In the genomic region with DNA sequence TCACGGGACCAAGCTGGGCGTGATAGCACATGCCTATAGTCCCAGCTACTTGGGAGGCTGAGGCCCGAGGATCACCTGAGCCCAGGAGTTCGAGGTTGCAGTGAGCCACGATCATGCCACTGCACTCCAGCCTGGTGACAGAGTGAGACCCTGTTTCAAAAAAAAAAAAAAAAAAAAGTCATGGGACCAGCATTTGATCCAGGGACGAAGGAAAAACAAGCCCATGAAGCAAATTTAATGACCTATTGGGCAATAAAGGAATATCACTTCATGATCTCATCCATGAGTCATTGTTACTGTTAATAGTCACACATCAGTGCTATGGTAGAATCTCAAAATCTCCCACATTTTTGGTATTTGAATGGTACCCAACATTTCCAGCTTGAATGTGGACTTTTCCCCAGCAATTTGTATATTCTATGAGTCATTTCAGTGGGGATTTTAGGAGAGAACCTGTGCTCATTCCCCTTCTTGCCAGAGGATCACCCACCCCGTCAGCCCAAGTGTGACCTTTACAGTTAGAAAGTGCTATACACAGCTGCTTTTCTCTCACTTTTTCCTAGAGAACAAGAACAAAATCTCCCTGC, we compare ENCODE assay signal across 8 cellular contexts. TPM values are rescaled to one million over a fixed set of nuclear protein-coding genes. Genes with fewer than 3 reads are reported as not detected.
DNase-seq lines count a peak whose midpoint lies in the region; ATAC-seq and TF ChIP-seq lines count a peak whose summit lies in the region.

No MANE protein-coding gene starts in this region.

- H4K5ac ChIP-seq in mesendoderm (ENCODE audit: low read length), result no peak overlapping the region

- no peak overlapping the region for H2BK15ac ChIP-seq in mesendoderm (replicated peaks; ENCODE audit: low read depth)

- POLR2A ChIA-PET in CD4-positive, alpha-beta T cell (lab: Charles Lee), result interaction anchor here (1.3 to 12.0 kb wide), 2 partner anchors 28 to 88 kb away, joined by 4 to 195 read pairs; partner anchors contain the start of genes MRPL18, TCP1 and WTAP

- H3K4me1 Mint-ChIP-seq in CD4-positive, alpha-beta T cell (ENCODE audit: low read depth), result no peaks in the 10 kb centered on the region

- H2AK5ac ChIP-seq in mesendoderm (ENCODE audit: low read length), result no peak overlapping the region

- CTCF ChIA-PET in CD4-positive, alpha-beta T cell (lab: Charles Lee), result no interaction called here

- H3K27ac ChIP-seq in liver (ENCODE audit: low read depth in 1 of 2, low read length in 2 of 2), result peak overlapping the region; percentile 81 to 92
- no peak overlapping the region for H3K27ac ChIP-seq in CD4-positive, alpha-beta T cell (ENCODE audit: low read depth, low read length)
- H3K27ac ChIP-seq in mesendoderm (ENCODE audit: low read depth, low read length), result no peak overlapping the region

- no peak overlapping the region for H3K18ac ChIP-seq in mesendoderm (ENCODE audit: low read length)

- no peak overlapping the region for H3K23ac ChIP-seq in mesendoderm (ENCODE audit: low read length)

- H3K9me3 Mint-ChIP-seq in CD4-positive, alpha-beta T cell, result no peaks in the 10 kb centered on the region

- H3K79me1 ChIP-seq in mesendoderm (ENCODE audit: low read length), result no peaks in the 10 kb centered on the region

- 72% methylated on average over 7 of the region's 7 CpGs for WGBS in liver
- WGBS in mesendoderm (ENCODE audit: extremely low coverage, insufficient coverage, low lambda C conversion rate), result no CpG with 5 or more reads among the region's 7 CpGs

- H3K79me2 ChIP-seq in mesendoderm (ENCODE audit: control insufficient read depth, insufficient read depth, low read length), result no peaks in the 10 kb centered on the region

- intact Hi-C loops in CD4-positive, alpha-beta T cell (cut with DNase I, micrococcal nuclease), result no loop called here

- TF ChIP-seq CTCF in liver (IDR thresholded peaks at IDR 0.05; ENCODE audit: low read depth, low read length, missing input control), result no peak
- no peak for TF ChIP-seq CTCF in CD4-positive, alpha-beta T cell (IDR thresholded peaks at IDR 0.05)

- H3K36me3 Mint-ChIP-seq in CD4-positive, alpha-beta T cell (ENCODE audit: low read depth), result no peaks in the 10 kb centered on the region

- no peaks in the 10 kb centered on the region for H3K27me3 Mint-ChIP-seq in CD4-positive, alpha-beta T cell

- H3K4me1 ChIP-seq in liver (ENCODE audit: control insufficient read depth in 4 of 4, insufficient read depth in 4 of 4, low read length in 3 of 4) (peaks cover 0 to 6% (median 1%) of the 10 kb centered on the region in 4 donors), mesendoderm (ENCODE audit: control insufficient read depth, low read depth, low read length) (no peaks in the 10 kb centered on the region)

- no peak overlapping the region for H3K4ac ChIP-seq in mesendoderm (ENCODE audit: low read depth, low read length)

- H3K9ac ChIP-seq in liver (ENCODE audit: low read depth in 1 of 2, low read length in 2 of 2) (peak overlapping the region; percentile 22 to 23), mesendoderm (ENCODE audit: low read length) (no peak overlapping the region)

- H3K56ac ChIP-seq in mesendoderm (ENCODE audit: low read length), result no peak overlapping the region

- ATAC-seq in HG03460 (IDR thresholded peaks at IDR 0.05; ENCODE audit: unreplicated experiment), result no peak
- ATAC-seq in CD4-positive, alpha-beta T cell (ENCODE audit: poor library complexity), result no peak

- no peak overlapping the region for H3K4me3 ChIP-seq in liver (ENCODE audit: low read depth in 1 of 3, low read length in 3 of 3)
- H3K4me3 ChIP-seq in mesendoderm (ENCODE audit: low read length), result no peak overlapping the region

- H2BK120ac ChIP-seq in mesendoderm (ENCODE audit: low read depth, low read length), result no peak overlapping the region

- no peak overlapping the region for H3K4me3 Mint-ChIP-seq in CD4-positive, alpha-beta T cell

- H3K36me3 ChIP-seq in liver (ENCODE audit: control insufficient read depth in 4 of 4, insufficient read depth in 3 of 4, low read depth in 1 of 4, low read length in 3 of 4) (peaks cover 0 to 3% (median 0%) of the 10 kb centered on the region in 4 donors), mesendoderm (ENCODE audit: control insufficient read depth, insufficient read depth, low read length) (no peaks in the 10 kb centered on the region)

- H3K27me3 ChIP-seq in liver (ENCODE audit: control insufficient read depth in 4 of 4, insufficient read depth in 4 of 4, low read length in 3 of 4) (no peaks in the 10 kb centered on the region), mesendoderm (ENCODE audit: insufficient read depth, low read length, poor library complexity) (no peaks in the 10 kb centered on the region)
- H3K27me3 ChIP-seq in CD4-positive, alpha-beta T cell (ENCODE audit: control insufficient read depth, insufficient read depth, low read length), result no peaks in the 10 kb centered on the region

- no peak overlapping the region for H4K8ac ChIP-seq in mesendoderm (ENCODE audit: low read depth, low read length)

- no peak overlapping the region for H3K4me2 ChIP-seq in mesendoderm (ENCODE audit: low read length)

- TF ChIP-seq RAD21 in liver (IDR thresholded peaks at IDR 0.05), result no peak

- no peaks in the 10 kb centered on the region for H3K9me3 ChIP-seq in liver (ENCODE audit: control insufficient read depth in 4 of 4, low read length in 3 of 4)
- H3K9me3 ChIP-seq in CD4-positive, alpha-beta T cell (ENCODE audit: control insufficient read depth, low read length), result no peaks in the 10 kb centered on the region

- H3K27ac Mint-ChIP-seq in CD4-positive, alpha-beta T cell, result no peak overlapping the region

- DNase-seq in stimulated activated CD4-positive, alpha-beta T cell treated with anti-CD3 and anti-CD28 coated beads, Interleukin-15, amount 100 ng/mL, for 24 hours, result peak; percentile 26
- no peak for DNase-seq in stimulated activated CD4-positive, alpha-beta T cell treated with anti-CD3 and anti-CD28 coated beads, Interleukin-4, amount 100 ng/mL, for 4 hours
- DNase-seq in brain pericyte (ENCODE audit: low read depth, low spot score), result peak; percentile 51
- no peak for DNase-seq in CD4-positive, alpha-beta T cell
- DNase-seq in mesendoderm, result no peak
- no peak for DNase-seq in NCI-H2029 (lab: John Stamatoyannopoulos, UW)

- no peak overlapping the region for H2BK5ac ChIP-seq in mesendoderm (ENCODE audit: low read length)

TF ChIP-seq in liver, 16 proteins besides CTCF, POLR2A, EP300 and RAD21 (continues in another document):
- no peak for TF ChIP-seq FOXA1 (IDR thresholded peaks at IDR 0.05)
- no peak for TF ChIP-seq EGR1 (IDR thresholded peaks at IDR 0.05; ENCODE audit: low read depth in 2 of 2)
- no peak for TF ChIP-seq HNF4G (IDR thresholded peaks at IDR 0.05)
- TF ChIP-seq JUND (IDR thresholded peaks at IDR 0.05), result peak; percentile 96 to 99
- TF ChIP-seq RXRA (IDR thresholded peaks at IDR 0.05), result peak in 1 of 2 donors; percentile 52
- TF ChIP-seq, protein P1, sequence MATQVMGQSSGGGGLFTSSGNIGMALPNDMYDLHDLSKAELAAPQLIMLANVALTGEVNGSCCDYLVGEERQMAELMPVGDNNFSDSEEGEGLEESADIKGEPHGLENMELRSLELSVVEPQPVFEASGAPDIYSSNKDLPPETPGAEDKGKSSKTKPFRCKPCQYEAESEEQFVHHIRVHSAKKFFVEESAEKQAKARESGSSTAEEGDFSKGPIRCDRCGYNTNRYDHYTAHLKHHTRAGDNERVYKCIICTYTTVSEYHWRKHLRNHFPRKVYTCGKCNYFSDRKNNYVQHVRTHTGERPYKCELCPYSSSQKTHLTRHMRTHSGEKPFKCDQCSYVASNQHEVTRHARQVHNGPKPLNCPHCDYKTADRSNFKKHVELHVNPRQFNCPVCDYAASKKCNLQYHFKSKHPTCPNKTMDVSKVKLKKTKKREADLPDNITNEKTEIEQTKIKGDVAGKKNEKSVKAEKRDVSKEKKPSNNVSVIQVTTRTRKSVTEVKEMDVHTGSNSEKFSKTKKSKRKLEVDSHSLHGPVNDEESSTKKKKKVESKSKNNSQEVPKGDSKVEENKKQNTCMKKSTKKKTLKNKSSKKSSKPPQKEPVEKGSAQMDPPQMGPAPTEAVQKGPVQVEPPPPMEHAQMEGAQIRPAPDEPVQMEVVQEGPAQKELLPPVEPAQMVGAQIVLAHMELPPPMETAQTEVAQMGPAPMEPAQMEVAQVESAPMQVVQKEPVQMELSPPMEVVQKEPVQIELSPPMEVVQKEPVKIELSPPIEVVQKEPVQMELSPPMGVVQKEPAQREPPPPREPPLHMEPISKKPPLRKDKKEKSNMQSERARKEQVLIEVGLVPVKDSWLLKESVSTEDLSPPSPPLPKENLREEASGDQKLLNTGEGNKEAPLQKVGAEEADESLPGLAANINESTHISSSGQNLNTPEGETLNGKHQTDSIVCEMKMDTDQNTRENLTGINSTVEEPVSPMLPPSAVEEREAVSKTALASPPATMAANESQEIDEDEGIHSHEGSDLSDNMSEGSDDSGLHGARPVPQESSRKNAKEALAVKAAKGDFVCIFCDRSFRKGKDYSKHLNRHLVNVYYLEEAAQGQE (IDR thresholded peaks at IDR 0.05), result peak; percentile 28
- TF ChIP-seq, protein P2, sequence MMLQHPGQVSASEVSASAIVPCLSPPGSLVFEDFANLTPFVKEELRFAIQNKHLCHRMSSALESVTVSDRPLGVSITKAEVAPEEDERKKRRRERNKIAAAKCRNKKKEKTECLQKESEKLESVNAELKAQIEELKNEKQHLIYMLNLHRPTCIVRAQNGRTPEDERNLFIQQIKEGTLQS (IDR thresholded peaks at IDR 0.05), result peak; percentile 85
- TF ChIP-seq SP1 (IDR thresholded peaks at IDR 0.05), result no peak
- no peak for TF ChIP-seq GABPA (IDR thresholded peaks at IDR 0.05 in 1 of 2, conservative IDR thresholded peaks at IDR 0.05 in 1 of 2)
- TF ChIP-seq YY1 (IDR thresholded peaks at IDR 0.05), result peak; percentile 36
- TF ChIP-seq HNF4A (conservative IDR thresholded peaks at IDR 0.05), result peak; percentile 27 to 53
- no peak for TF ChIP-seq MAX (IDR thresholded peaks at IDR 0.05)
- TF ChIP-seq NR2F2 (IDR thresholded peaks at IDR 0.05), result no peak

RNA-seq across cellular contexts. Expression of gene SOD2, which starts 8.5 kb away (rescaled TPM):
- 100 to 1,000 TPM; 292 to 952 TPM for total RNA-seq in liver
- 100 to 1,000 TPM; 143 to 722 TPM for polyA plus RNA-seq in liver
- 100 to 1,000 TPM; 182 to 195 TPM for total RNA-seq in CD4-positive, alpha-beta T cell
- polyA plus RNA-seq in mesendoderm (2013, experiment 1 of 2), result 43.4 TPM
- polyA plus RNA-seq in mesendoderm (2013, experiment 2 of 2), result 43.4 TPM

RNA-seq across cellular contexts. Expression of gene WTAP, which starts 25.8 kb away (rescaled TPM):
- total RNA-seq in liver, result 10 to 100 TPM; 34.9 to 43.8 TPM
- polyA plus RNA-seq in liver, result 10 to 100 TPM; 21.0 to 38.0 TPM
- total RNA-seq in CD4-positive, alpha-beta T cell, result 100 to 1,000 TPM; 211 to 227 TPM
- 107 TPM for polyA plus RNA-seq in mesendoderm (2013, experiment 1 of 2)
- 107 TPM for polyA plus RNA-seq in mesendoderm (2013, experiment 2 of 2)

Comparison
In these comparisons a context has a peak if more than half of its experiments do, and no peak if none do; other contexts are left out.
1. DNase-seq: peak in stimulated activated CD4-positive, alpha-beta T cell treated with anti-CD3 and anti-CD28 coated beads, Interleukin-15, amount 100 ng/mL, for 24 hours (single experiment) and brain pericyte (single experiment); none in stimulated activated CD4-positive, alpha-beta T cell treated with anti-CD3 and anti-CD28 coated beads, Interleukin-4, amount 100 ng/mL, for 4 hours (0 of 2), CD4-positive, alpha-beta T cell (0 of 10), mesendoderm (single experiment) and NCI-H2029 (single experiment).
2. H3K27ac ChIP-seq: peak in liver (2 of 2); none in CD4-positive, alpha-beta T cell (single experiment) and mesendoderm (single experiment).
3. RNA of gene WTAP, which starts 25.8 kb away (total RNA-seq): 211 to 227 TPM in CD4-positive, alpha-beta T cell; 34.9 to 43.8 TPM in liver; every median in the first group is over 4 times any median in the second.